ENCODE assay signal across 1 cellular context in genomic region chr1:206923009-206923960, GRCh38.
TF ChIP-seq lines count a peak whose summit lies in the region.

No MANE protein-coding gene starts in this region.

TF ChIP-seq in H1, 55 proteins besides CTCF, POLR2A, EP300 and RAD21 (continued from another document):
- TF ChIP-seq CTBP2 (IDR thresholded peaks at IDR 0.05; ENCODE audit: borderline replicate concordance, insufficient read depth, insufficient read length, low read length): no peak
- TF ChIP-seq MAFK (IDR thresholded peaks at IDR 0.05; ENCODE audit: low read depth, low read length): no peak
- TF ChIP-seq BCL11A (IDR thresholded peaks at IDR 0.05; ENCODE audit: low read depth in 2 of 2, low read length in 2 of 2): no peak
- TF ChIP-seq NANOG (IDR thresholded peaks at IDR 0.05; ENCODE audit: insufficient read depth, low read depth, low read length, poor library complexity, severe bottlenecking): no peak
- no peak for TF ChIP-seq SUZ12 (IDR thresholded peaks at IDR 0.05; ENCODE audit: low read length)
- TF ChIP-seq CBX8 (IDR thresholded peaks at IDR 0.05; ENCODE audit: borderline replicate concordance, low read depth, low read length): no peak
- no peak for TF ChIP-seq ATF2 (IDR thresholded peaks at IDR 0.05; ENCODE audit: low read length)
- TF ChIP-seq SRF (IDR thresholded peaks at IDR 0.05; ENCODE audit: low read depth, low read length): no peak
- TF ChIP-seq E2F6 (IDR thresholded peaks at IDR 0.05): no peak
- no peak for TF ChIP-seq CREB1 (IDR thresholded peaks at IDR 0.05)
- TF ChIP-seq CHD1 (IDR thresholded peaks at IDR 0.05; ENCODE audit: low read depth, low read length): no peak
- no peak for TF ChIP-seq SP2 (IDR thresholded peaks at IDR 0.05; ENCODE audit: low read length)
- TF ChIP-seq ASH2L (IDR thresholded peaks at IDR 0.05; ENCODE audit: low read length): no peak
- TF ChIP-seq GTF2F1 (IDR thresholded peaks at IDR 0.05; ENCODE audit: borderline replicate concordance, low read depth, low read length): no peak
- TF ChIP-seq EZH2 (IDR thresholded peaks at IDR 0.05; ENCODE audit: low read depth, low read length, severe bottlenecking): no peak
- no peak for TF ChIP-seq MAX (IDR thresholded peaks at IDR 0.05)
- TF ChIP-seq NRF1 (IDR thresholded peaks at IDR 0.05; ENCODE audit: low read depth, low read length): no peak
